Comparison of ENCODE assay signal across 26 cellular contexts in the genomic region with DNA sequence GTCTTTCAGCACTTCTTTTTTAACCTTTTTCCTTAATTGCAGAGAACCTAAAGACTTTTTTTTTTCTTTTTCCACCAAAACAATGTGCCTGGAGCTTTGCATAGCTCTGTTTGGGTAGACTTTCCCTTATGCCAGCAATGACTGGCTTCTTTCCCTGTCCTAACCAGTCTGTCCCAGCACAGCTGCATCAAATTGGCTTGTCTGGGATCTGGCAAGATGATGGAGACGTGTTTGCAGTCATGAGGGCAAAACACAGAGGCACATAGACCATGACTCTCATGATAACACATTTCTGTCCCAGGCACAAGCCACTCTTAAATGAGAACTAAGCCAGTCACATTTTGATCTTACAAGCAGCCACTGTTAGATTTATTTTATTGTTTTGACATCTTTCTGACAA. TPM values are rescaled to one million over a fixed set of nuclear protein-coding genes. Genes with fewer than 3 reads are reported as not detected.
"Had no signal": no experiment of that assay in that cellular context is flagged by ENCODE, and none has a peak within 500 bp of the region (broad histone marks: within the 10 kb centered on the region; RNA-seq: fewer than 3 reads in every experiment).

No MANE protein-coding gene starts in this region.

- H3K36me3 ChIP-seq: breast epithelium, neutrophil, pancreas, right lobe of liver, uterus had no signal

- ATAC-seq: activated CD8-positive, alpha-beta T cell treated with anti-CD3 and anti-CD28 coated beads for 36 hours; activated naive CD8-positive, alpha-beta T cell treated with anti-CD3 and anti-CD28 coated beads, Interleukin-2, amount 50 U/mL, for 24 hours; activated T-cell treated with anti-CD3 and anti-CD28 coated beads, Interleukin-2, amount 50 U/mL, for 4 hours; left lobe of liver; pancreas; psoas muscle; right lobe of liver; stimulated activated naive CD8-positive, alpha-beta T cell treated with anti-CD3 and anti-CD28 coated beads, Interleukin-15, Interleukin-2, amounts not matched to agents 100 U/mL and 50 U/mL, for 24 hours had no signal

- H3K4me3 ChIP-seq: breast epithelium, lung, pancreas, psoas muscle, right lobe of liver, testis, uterus had no signal

- H3K9me3 ChIP-seq: breast epithelium, neutrophil, pancreas, psoas muscle, right lobe of liver, testis, uterus had no signal

- DNase-seq: activated B cell treated with CpG ODN at 0.5 μM for 24 hours; activated CD4-positive, alpha-beta T cell treated with anti-CD3 and anti-CD28 coated beads, Interleukin-2, amount 50 U/mL, for 1 hour; activated CD8-positive, alpha-beta T cell treated with anti-CD3 and anti-CD28 coated beads for 36 hours; activated naive CD8-positive, alpha-beta T cell treated with anti-CD3 and anti-CD28 coated beads, Interleukin-2, amount 50 U/mL, for 24 hours; activated T-cell treated with anti-CD3 and anti-CD28 coated beads, Interleukin-2, amount 50 U/mL, for 4 hours; effector memory CD4-positive, alpha-beta T cell; glutamatergic neuron; immature natural killer cell; kidney; naive B cell; nephron progenitor cell; pancreas; psoas muscle; right lobe of liver; stimulated activated CD4-positive, alpha-beta T cell treated with anti-CD3 and anti-CD28 coated beads, Interleukin-12 subunit alpha, Interleukin-12 subunit beta, amount 100 ng/mL, for 4 hours; stimulated activated CD4-positive, alpha-beta T cell treated with anti-CD3 and anti-CD28 coated beads, Interleukin-4, amount 100 ng/mL, for 1 hour; stimulated activated naive CD8-positive, alpha-beta T cell treated with anti-CD3 and anti-CD28 coated beads, Interleukin-15, Interleukin-2, amounts not matched to agents 100 U/mL and 50 U/mL, for 24 hours; T-helper 1 cell; testis; uterus had no signal

- H3K27ac ChIP-seq: breast epithelium, neutrophil, pancreas, psoas muscle, right lobe of liver, testis, uterus had no signal

- H3K4me1 ChIP-seq: breast epithelium, pancreas, psoas muscle, right lobe of liver, testis, uterus had no signal

- H3K27me3 ChIP-seq: breast epithelium, pancreas, right lobe of liver, testis, uterus had no signal

RNA-seq across cellular contexts. Expression of a gene that starts 16.5 kb away (rescaled TPM):
- total RNA-seq: activated B cell treated with CpG ODN at 0.5 μM for 24 hours; activated CD8-positive, alpha-beta T cell treated with anti-CD3 and anti-CD28 coated beads for 36 hours; activated T-helper 2 cell treated with anti-CD3 and anti-CD28 coated beads, Interferon-gamma antibody, Interleukin-2, Interleukin-4, amounts not matched to agents 10 μg/mL and 5 μg/mL and 100 μg/mL, durations not matched to agents 14 hours and 24 hours and 36 hours; epithelial cell of proximal tubule had no signal
